6 cellular contexts compared by ENCODE assay signal in the genomic region with DNA sequence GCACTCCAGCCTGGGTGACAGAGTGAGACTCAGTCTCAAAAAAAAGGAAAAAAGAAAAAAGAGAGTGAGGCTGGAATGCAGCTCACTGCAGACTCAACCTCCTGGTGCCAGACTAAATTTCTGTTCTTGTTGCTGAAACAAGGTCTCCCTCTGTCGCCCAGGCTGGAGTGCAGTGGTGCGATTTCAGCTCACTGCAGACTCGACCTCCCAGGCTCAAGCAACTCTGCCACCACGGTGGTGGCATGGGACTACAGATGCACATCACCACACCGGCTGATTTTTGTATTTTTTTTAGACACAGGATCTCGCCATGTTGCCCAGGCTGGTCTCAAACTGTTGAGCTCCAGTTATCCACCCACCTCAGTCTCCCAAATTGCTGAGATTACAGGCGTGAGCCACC.
"Had no signal": no experiment of that assay in that cellular context is flagged by ENCODE, and none has a peak within 500 bp of the region (broad histone marks: within the 10 kb centered on the region; RNA-seq: fewer than 3 reads in every experiment).

No MANE protein-coding gene starts in this region.

- H3K9ac ChIP-seq: GM23248 had no signal

- H3K27ac ChIP-seq: GM23248 had no signal

- H2AFZ ChIP-seq: GM23248 had no signal

- H3K4me3 ChIP-seq: GM23248, K562 had no signal

- DNase-seq: GM23248, GOT3, H9, HCEC 1CT, IMR-90 had no signal
